Comparison of ENCODE assay signal across 2 cellular contexts in the genomic region with DNA sequence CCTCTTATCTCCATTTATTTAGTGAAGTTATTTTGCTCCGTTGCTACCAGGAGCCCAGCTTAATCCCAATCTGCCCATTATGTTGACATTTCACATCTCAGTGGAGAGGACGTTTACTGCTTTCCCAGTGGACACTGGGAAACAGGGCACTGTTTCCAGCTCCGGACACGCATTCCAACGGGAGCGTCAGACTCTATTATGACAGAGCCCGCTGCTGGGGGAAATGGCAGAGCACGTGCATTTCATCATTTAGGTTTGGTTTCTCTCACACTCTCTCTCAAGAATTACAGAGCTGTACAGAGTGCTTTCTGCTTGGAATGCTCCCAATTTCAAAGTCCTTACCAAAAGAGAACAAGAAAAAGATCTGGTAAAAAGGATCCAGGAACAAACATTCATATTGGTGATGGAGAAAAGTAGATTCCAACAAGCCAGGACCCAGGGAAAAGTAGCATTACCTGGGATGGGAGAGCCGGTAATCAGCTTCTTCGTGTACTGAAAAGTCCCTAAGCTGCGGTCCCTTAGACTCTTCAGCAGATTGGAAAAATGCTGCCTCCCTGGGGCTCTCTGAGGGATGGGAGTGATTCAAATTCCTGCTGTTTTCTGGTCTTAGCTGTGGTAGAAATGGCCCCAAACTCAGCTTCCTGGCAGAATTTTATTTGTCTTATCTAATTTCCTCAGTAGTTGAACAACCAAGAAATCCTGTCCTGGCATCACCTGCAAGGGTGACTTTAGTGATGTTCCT.
TF ChIP-seq lines count a peak whose summit lies in the region.

No MANE protein-coding gene starts in this region.

TF ChIP-seq in SK-N-SH, 30 proteins besides CTCF, POLR2A, EP300 and RAD21 (continued from another document):
- TF ChIP-seq, protein P1, sequence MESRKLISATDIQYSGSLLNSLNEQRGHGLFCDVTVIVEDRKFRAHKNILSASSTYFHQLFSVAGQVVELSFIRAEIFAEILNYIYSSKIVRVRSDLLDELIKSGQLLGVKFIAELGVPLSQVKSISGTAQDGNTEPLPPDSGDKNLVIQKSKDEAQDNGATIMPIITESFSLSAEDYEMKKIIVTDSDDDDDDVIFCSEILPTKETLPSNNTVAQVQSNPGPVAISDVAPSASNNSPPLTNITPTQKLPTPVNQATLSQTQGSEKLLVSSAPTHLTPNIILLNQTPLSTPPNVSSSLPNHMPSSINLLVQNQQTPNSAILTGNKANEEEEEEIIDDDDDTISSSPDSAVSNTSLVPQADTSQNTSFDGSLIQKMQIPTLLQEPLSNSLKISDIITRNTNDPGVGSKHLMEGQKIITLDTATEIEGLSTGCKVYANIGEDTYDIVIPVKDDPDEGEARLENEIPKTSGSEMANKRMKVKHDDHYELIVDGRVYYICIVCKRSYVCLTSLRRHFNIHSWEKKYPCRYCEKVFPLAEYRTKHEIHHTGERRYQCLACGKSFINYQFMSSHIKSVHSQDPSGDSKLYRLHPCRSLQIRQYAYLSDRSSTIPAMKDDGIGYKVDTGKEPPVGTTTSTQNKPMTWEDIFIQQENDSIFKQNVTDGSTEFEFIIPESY (IDR thresholded peaks at IDR 0.05; ENCODE audit: borderline replicate concordance, low read depth), result no peak
- no peak for TF ChIP-seq NFIC (IDR thresholded peaks at IDR 0.05; ENCODE audit: borderline replicate concordance)
- no peak for TF ChIP-seq IRF3 (IDR thresholded peaks at IDR 0.05; ENCODE audit: low read depth, low read length)
- no peak for TF ChIP-seq REST (IDR thresholded peaks at IDR 0.05; ENCODE audit: low read depth, low read length)
- no peak for TF ChIP-seq ELF1 (IDR thresholded peaks at IDR 0.05)
- TF ChIP-seq TAF1 (IDR thresholded peaks at IDR 0.05; ENCODE audit: borderline replicate concordance, low read depth, low read length), result no peak
- no peak for TF ChIP-seq FOXJ3 (CRISPR knock-in tag; IDR thresholded peaks at IDR 0.05)
- TF ChIP-seq TEAD4 (IDR thresholded peaks at IDR 0.05; ENCODE audit: borderline replicate concordance, insufficient read depth), result no peak
- TF ChIP-seq POLR2AphosphoS5 (IDR thresholded peaks at IDR 0.05; ENCODE audit: low read depth, low read length), result no peak
- TF ChIP-seq RXRA (IDR thresholded peaks at IDR 0.05; ENCODE audit: borderline replicate concordance, low read depth), result no peak
- no peak for TF ChIP-seq PBX3 (IDR thresholded peaks at IDR 0.05)
- no peak for TF ChIP-seq FOXM1 (IDR thresholded peaks at IDR 0.05; ENCODE audit: low read depth)
- no peak for TF ChIP-seq CHD2 (IDR thresholded peaks at IDR 0.05; ENCODE audit: low read length, partially characterized antibody)
- no peak for TF ChIP-seq SMC3 (IDR thresholded peaks at IDR 0.05; ENCODE audit: low read depth, low read length)
- TF ChIP-seq FOSL2 (IDR thresholded peaks at IDR 0.05; ENCODE audit: borderline replicate concordance, low read depth), result no peak
- TF ChIP-seq MAX (IDR thresholded peaks at IDR 0.05; ENCODE audit: low read depth), result no peak
- no peak for TF ChIP-seq GATA2 (CRISPR knock-in tag; IDR thresholded peaks at IDR 0.05)
- no peak for TF ChIP-seq NRF1 (IDR thresholded peaks at IDR 0.05; ENCODE audit: low read depth, low read length)
- TF ChIP-seq, protein P2, sequence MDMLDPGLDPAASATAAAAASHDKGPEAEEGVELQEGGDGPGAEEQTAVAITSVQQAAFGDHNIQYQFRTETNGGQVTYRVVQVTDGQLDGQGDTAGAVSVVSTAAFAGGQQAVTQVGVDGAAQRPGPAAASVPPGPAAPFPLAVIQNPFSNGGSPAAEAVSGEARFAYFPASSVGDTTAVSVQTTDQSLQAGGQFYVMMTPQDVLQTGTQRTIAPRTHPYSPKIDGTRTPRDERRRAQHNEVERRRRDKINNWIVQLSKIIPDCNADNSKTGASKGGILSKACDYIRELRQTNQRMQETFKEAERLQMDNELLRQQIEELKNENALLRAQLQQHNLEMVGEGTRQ (IDR thresholded peaks at IDR 0.05; ENCODE audit: borderline replicate concordance, low read depth, low read length), result no peak

TF ChIP-seq in SK-N-SH treated with all-trans-retinoic acid at 6 μM for 48 hours, 23 proteins besides CTCF, POLR2A, EP300 and RAD21 (continued from another document):
- no peak for TF ChIP-seq TSHZ2 (CRISPR knock-in tag; IDR thresholded peaks at IDR 0.05)
- TF ChIP-seq ESRRG (CRISPR knock-in tag; IDR thresholded peaks at IDR 0.05), result no peak
- no peak for TF ChIP-seq TOX (CRISPR knock-in tag; IDR thresholded peaks at IDR 0.05; ENCODE audit: borderline replicate concordance)
- TF ChIP-seq BACH2 (CRISPR knock-in tag; IDR thresholded peaks at IDR 0.05; ENCODE audit: borderline replicate concordance), result no peak
- no peak for TF ChIP-seq ZFP3 (CRISPR knock-in tag; IDR thresholded peaks at IDR 0.05)
- TF ChIP-seq SNAI2 (CRISPR knock-in tag; IDR thresholded peaks at IDR 0.05), result no peak
- no peak for TF ChIP-seq ZNF70 (CRISPR knock-in tag; IDR thresholded peaks at IDR 0.05)
- no peak for TF ChIP-seq ZNF565 (CRISPR knock-in tag; conservative IDR thresholded peaks at IDR 0.05; ENCODE audit: low read depth)
- TF ChIP-seq OSR1 (CRISPR knock-in tag; IDR thresholded peaks at IDR 0.05), result no peak
- TF ChIP-seq CSDC2 (CRISPR knock-in tag; IDR thresholded peaks at IDR 0.05), result no peak
- TF ChIP-seq GLIS3 (CRISPR knock-in tag; IDR thresholded peaks at IDR 0.05), result no peak
- no peak for TF ChIP-seq POU6F1 (CRISPR knock-in tag; IDR thresholded peaks at IDR 0.05; ENCODE audit: borderline replicate concordance, low read depth)
- TF ChIP-seq, protein P3, sequence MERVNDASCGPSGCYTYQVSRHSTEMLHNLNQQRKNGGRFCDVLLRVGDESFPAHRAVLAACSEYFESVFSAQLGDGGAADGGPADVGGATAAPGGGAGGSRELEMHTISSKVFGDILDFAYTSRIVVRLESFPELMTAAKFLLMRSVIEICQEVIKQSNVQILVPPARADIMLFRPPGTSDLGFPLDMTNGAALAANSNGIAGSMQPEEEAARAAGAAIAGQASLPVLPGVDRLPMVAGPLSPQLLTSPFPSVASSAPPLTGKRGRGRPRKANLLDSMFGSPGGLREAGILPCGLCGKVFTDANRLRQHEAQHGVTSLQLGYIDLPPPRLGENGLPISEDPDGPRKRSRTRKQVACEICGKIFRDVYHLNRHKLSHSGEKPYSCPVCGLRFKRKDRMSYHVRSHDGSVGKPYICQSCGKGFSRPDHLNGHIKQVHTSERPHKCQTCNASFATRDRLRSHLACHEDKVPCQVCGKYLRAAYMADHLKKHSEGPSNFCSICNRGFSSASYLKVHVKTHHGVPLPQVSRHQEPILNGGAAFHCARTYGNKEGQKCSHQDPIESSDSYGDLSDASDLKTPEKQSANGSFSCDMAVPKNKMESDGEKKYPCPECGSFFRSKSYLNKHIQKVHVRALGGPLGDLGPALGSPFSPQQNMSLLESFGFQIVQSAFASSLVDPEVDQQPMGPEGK (CRISPR knock-in tag; IDR thresholded peaks at IDR 0.05; ENCODE audit: borderline replicate concordance), result no peak
- TF ChIP-seq ARNTL (CRISPR knock-in tag; IDR thresholded peaks at IDR 0.05; ENCODE audit: borderline replicate concordance, low read depth), result no peak
- TF ChIP-seq ISL1 (CRISPR knock-in tag; IDR thresholded peaks at IDR 0.05), result no peak
- no peak for TF ChIP-seq RARB (CRISPR knock-in tag; IDR thresholded peaks at IDR 0.05)
